In genomic region chr22:46084943-46085830, GRCh38 we compare ENCODE assay signal across 10 cellular contexts.
DNase-seq lines count a peak whose midpoint lies in the region; ATAC-seq and TF ChIP-seq lines count a peak whose summit lies in the region.
"Had no signal": no experiment of that assay in that cellular context is flagged by ENCODE, and none has a peak within 500 bp of the region (broad histone marks: within the 10 kb centered on the region; RNA-seq: fewer than 3 reads in every experiment).

No MANE protein-coding gene starts in this region.

- H3K27me3 ChIP-seq in body of pancreas (no peaks in the 10 kb centered on the region), layer of hippocampus (ENCODE audit: control insufficient read depth, insufficient read depth, low read length) (no peaks in the 10 kb centered on the region), testis (no peaks in the 10 kb centered on the region)
- H3K27me3 ChIP-seq in naive thymus-derived CD4-positive, alpha-beta T cell (ENCODE audit: control insufficient read depth in 2 of 2, insufficient read depth in 2 of 2, low read length in 2 of 2) = no peaks in the 10 kb centered on the region

- no peaks in the 10 kb centered on the region for H3K9me3 ChIP-seq in body of pancreas
- H3K9me3 ChIP-seq in testis = no peaks in the 10 kb centered on the region
- no peaks in the 10 kb centered on the region for H3K9me3 ChIP-seq in naive thymus-derived CD4-positive, alpha-beta T cell (ENCODE audit: control insufficient read depth in 2 of 3, low read length in 3 of 3)

- H3K4me1 Mint-ChIP-seq in naive thymus-derived CD4-positive, alpha-beta T cell = peaks cover 0 to 35% (median 20%) of the 10 kb centered on the region in 7 donors

- H3K4me1 ChIP-seq in body of pancreas (peaks cover 97% of the 10 kb centered on the region), testis (peaks cover 71% of the 10 kb centered on the region)
- H3K4me1 ChIP-seq in naive thymus-derived CD4-positive, alpha-beta T cell (ENCODE audit: control insufficient read depth in 2 of 2, insufficient read depth in 2 of 2, low read length in 2 of 2) = no peaks in the 10 kb centered on the region

- H3K4me3 ChIP-seq in HFF-Myc (replicated peaks; ENCODE audit: low read depth, low read length) (peak overlapping the region; percentile 69), body of pancreas (no peak overlapping the region), testis (no peak overlapping the region)
- no peak overlapping the region for H3K4me3 ChIP-seq in naive thymus-derived CD4-positive, alpha-beta T cell (ENCODE audit: low read length)

- no peaks in the 10 kb centered on the region for H3K36me3 ChIP-seq in body of pancreas (replicated peaks in 1 of 2; ENCODE audit: insufficient read depth in 1 of 2, low read depth in 2 of 2)
- H3K36me3 ChIP-seq in testis (ENCODE audit: low read depth, missing control alignments) = no peaks in the 10 kb centered on the region
- peaks cover 0 to 14% (median 0%) of the 10 kb centered on the region in 3 experiments for H3K36me3 ChIP-seq in naive thymus-derived CD4-positive, alpha-beta T cell (ENCODE audit: control insufficient read depth in 2 of 3, insufficient read depth in 3 of 3, low read length in 3 of 3)

- H3K4me3 Mint-ChIP-seq in naive thymus-derived CD4-positive, alpha-beta T cell = no peak overlapping the region

- no peaks in the 10 kb centered on the region for H3K36me3 Mint-ChIP-seq in naive thymus-derived CD4-positive, alpha-beta T cell

- peak overlapping the region; percentile 87 to 99 (median 94) for H3K27ac ChIP-seq in body of pancreas
- H3K27ac ChIP-seq in layer of hippocampus (ENCODE audit: low read depth, low read length) = peak overlapping the region; percentile 96
- H3K27ac ChIP-seq in testis = peak overlapping the region; percentile 97 to 98
- H3K27ac ChIP-seq in naive thymus-derived CD4-positive, alpha-beta T cell (ENCODE audit: low read depth, low read length) = no peak overlapping the region

- 34 to 55% methylated on average over 18 to 35 of the region's 35 CpGs for WGBS in body of pancreas, 2 donors
- WGBS in testis, 2 donors = 28 to 49% methylated on average over 25 to 35 of the region's 35 CpGs

- no peak overlapping the region for H3K27ac Mint-ChIP-seq in naive thymus-derived CD4-positive, alpha-beta T cell

- CTCF ChIA-PET in naive thymus-derived CD4-positive, alpha-beta T cell (lab: Charles Lee) = no interaction called here

- H3K9me3 Mint-ChIP-seq in naive thymus-derived CD4-positive, alpha-beta T cell = no peaks in the 10 kb centered on the region

- TF ChIP-seq CTCF in HFF-Myc (IDR thresholded peaks at IDR 0.05; ENCODE audit: low read depth, low read length, missing control alignments) (no peak), body of pancreas (IDR thresholded peaks at IDR 0.05) (no peak), testis (IDR thresholded peaks at IDR 0.05) (peak in 1 of 3 experiments; percentile 18)

- peak; percentile 51 for ATAC-seq in body of pancreas
- ATAC-seq in GM21381 (IDR thresholded peaks at IDR 0.05; ENCODE audit: unreplicated experiment) = no peak
- no peak for ATAC-seq in GM19467 (IDR thresholded peaks at IDR 0.05; ENCODE audit: unreplicated experiment)
- ATAC-seq in naive thymus-derived CD4-positive, alpha-beta T cell = no peak

- DNase-seq in HFF-Myc (ENCODE audit: extremely low read depth, low read depth) (no peak), body of pancreas (peak; percentile 87 to 94 (median 91)), testis (peak; percentile 91), NCI-H446 (lab: John Stamatoyannopoulos, UW) (no peak)
- no peak for DNase-seq in naive thymus-derived CD4-positive, alpha-beta T cell
- DNase-seq: activated T-cell treated with anti-CD3 and anti-CD28 coated beads, Interleukin-2, amount 50 U/mL, for 1 hour; NCI-H1048 had no signal

- peak; percentile 17 to 41 (median 37) for TF ChIP-seq POLR2A in body of pancreas (IDR thresholded peaks at IDR 0.05)
- TF ChIP-seq POLR2A in testis (IDR thresholded peaks at IDR 0.05) = no peak

- intact Hi-C loops in body of pancreas (cut with DNase I) = no loop called here
- intact Hi-C loops in testis (cut with DNase I; ENCODE audit: low total_unique reads) = no loop called here
- intact Hi-C loops in naive thymus-derived CD4-positive, alpha-beta T cell (cut with micrococcal nuclease) = no loop called here

- POLR2A ChIA-PET in naive thymus-derived CD4-positive, alpha-beta T cell (lab: Charles Lee) = interaction anchor here (1.1 kb wide), 1 partner anchor 49 kb away, joined by 3 read pairs; no protein-coding TSS in a partner anchor

- H3K27me3 Mint-ChIP-seq in naive thymus-derived CD4-positive, alpha-beta T cell = no peaks in the 10 kb centered on the region

Comparison
In these comparisons a context has a peak if more than half of its experiments do, and no peak if none do; other contexts are left out.
1. DNase-seq: peak in body of pancreas (4 of 4) and testis (single experiment); none in HFF-Myc (single experiment), NCI-H446 (0 of 2) and naive thymus-derived CD4-positive, alpha-beta T cell (0 of 9).